16 cellular contexts compared by ENCODE assay signal in genomic region chr6:139037490-139037889, GRCh38. TPM values are rescaled to one million over a fixed set of nuclear protein-coding genes. Genes with fewer than 3 reads are reported as not detected.
DNase-seq lines count a peak whose midpoint lies in the region; TF ChIP-seq lines count a peak whose summit lies in the region.
"Had no signal": no experiment of that assay in that cellular context is flagged by ENCODE, and none has a peak within 500 bp of the region (broad histone marks: within the 10 kb centered on the region; RNA-seq: fewer than 3 reads in every experiment).

No MANE protein-coding gene starts in this region.

- H3K4me1 Mint-ChIP-seq in activated CD4-positive, alpha-beta T cell treated with anti-CD3 and anti-CD28 coated beads, Interleukin-2, amount 10 ng/mL, durations not matched to agents 24 days and 14 days, result peaks cover 19% of the 10 kb centered on the region
- peaks cover 28% of the 10 kb centered on the region for H3K4me1 Mint-ChIP-seq in activated CD4-positive, alpha-beta T cell treated with anti-CD3 and anti-CD28 coated beads, Interleukin-2, amount 10 ng/mL, durations not matched to agents 7 days and 5 days

- no peaks in the 10 kb centered on the region for H3K27me3 Mint-ChIP-seq in activated CD4-positive, alpha-beta T cell treated with anti-CD3 and anti-CD28 coated beads, Interleukin-2, amount 10 ng/mL, durations not matched to agents 24 days and 14 days
- H3K27me3 Mint-ChIP-seq in activated CD4-positive, alpha-beta T cell treated with anti-CD3 and anti-CD28 coated beads, Interleukin-2, amount 10 ng/mL, durations not matched to agents 7 days and 5 days, result no peaks in the 10 kb centered on the region

- peak overlapping the region; percentile 4 for H3K4me3 Mint-ChIP-seq in activated CD4-positive, alpha-beta T cell treated with anti-CD3 and anti-CD28 coated beads, Interleukin-2, amount 10 ng/mL, durations not matched to agents 24 days and 14 days
- no peak overlapping the region for H3K4me3 Mint-ChIP-seq in activated CD4-positive, alpha-beta T cell treated with anti-CD3 and anti-CD28 coated beads, Interleukin-2, amount 10 ng/mL, durations not matched to agents 7 days and 5 days
- H3K4me3 Mint-ChIP-seq: nephron progenitor cell had no signal

- intact Hi-C loops in activated CD4-positive, alpha-beta T cell treated with anti-CD3 and anti-CD28 coated beads, Interleukin-2, amount 10 ng/mL, durations not matched to agents 24 days and 14 days (cut with micrococcal nuclease), result no loop called here
- intact Hi-C loops in spleen (cut with DNase I; ENCODE audit: low total_unique reads), result no loop called here

- H3K9me3 Mint-ChIP-seq in activated CD4-positive, alpha-beta T cell treated with anti-CD3 and anti-CD28 coated beads, Interleukin-2, amount 10 ng/mL, durations not matched to agents 24 days and 14 days, result peaks cover 3% of the 10 kb centered on the region
- no peaks in the 10 kb centered on the region for H3K9me3 Mint-ChIP-seq in activated CD4-positive, alpha-beta T cell treated with anti-CD3 and anti-CD28 coated beads, Interleukin-2, amount 10 ng/mL, durations not matched to agents 7 days and 5 days
- H3K9me3 Mint-ChIP-seq: nephron progenitor cell had no signal

- no peak for TF ChIP-seq POLR2A in spleen (IDR thresholded peaks at IDR 0.05)

- peaks cover 0 to 26% (median 9%) of the 10 kb centered on the region in 6 donors for H3K4me1 ChIP-seq in spleen
- H3K4me1 ChIP-seq: sigmoid colon had no signal

- peaks cover 2 to 96% (median 40%) of the 10 kb centered on the region in 6 donors for H3K36me3 ChIP-seq in spleen

- POLR2A ChIA-PET in activated CD4-positive, alpha-beta T cell treated with anti-CD3 and anti-CD28 coated beads, Interleukin-2, amount 10 ng/mL, durations not matched to agents 7 days and 5 days (lab: Charles Lee), result no interaction called here

- H3K4me3 ChIP-seq in spleen, result no peak overlapping the region
- H3K4me3 ChIP-seq: sigmoid colon had no signal

- no peaks in the 10 kb centered on the region for H3K9me3 ChIP-seq in spleen
- H3K9me3 ChIP-seq: sigmoid colon had no signal

- no peak overlapping the region for H3K27ac ChIP-seq in spleen
- H3K27ac ChIP-seq: sigmoid colon had no signal

- H3K27me3 ChIP-seq in spleen (replicated peaks in 1 of 7), result no peaks in the 10 kb centered on the region
- H3K27me3 ChIP-seq: sigmoid colon had no signal

- no peak for DNase-seq in activated CD4-positive, alpha-beta T cell treated with anti-CD3 and anti-CD28 coated beads, Interleukin-2, amount 10 ng/mL, durations not matched to agents 24 days and 14 days
- DNase-seq in activated CD4-positive, alpha-beta T cell treated with anti-CD3 and anti-CD28 coated beads, Interleukin-2, amount 10 ng/mL, durations not matched to agents 7 days and 5 days, result no peak
- DNase-seq in LHCN-M2 (ENCODE audit: low read depth), result peak; percentile 56
- DNase-seq in dermis microvascular lymphatic vessel endothelial cell (ENCODE audit: low read depth in 2 of 2), result peak; percentile 86 to 91
- peak; percentile 18 for DNase-seq in renal cortical epithelial cell (ENCODE audit: low read depth)
- DNase-seq in SIG-M5 treated with dmso at 0.1 percent for 504 hours (lab: John Stamatoyannopoulos, UW; ENCODE audit: unreplicated experiment), result no peak
- DNase-seq in SHP77 treated with DMSO at 0.1 percent for 48 hours (lab: John Stamatoyannopoulos, UW), result no peak
- DNase-seq in spleen, result no peak
- DNase-seq: 8988T; activated CD8-positive, alpha-beta memory T cell treated with anti-CD3 and anti-CD28 coated beads, Interleukin-2, amount 50 U/mL, for 48 hours; amygdala; Calu3; effector CD8-positive, alpha-beta T cell; NCI-H1048; nephron progenitor cell; sigmoid colon had no signal

- no peak for TF ChIP-seq CTCF in spleen (IDR thresholded peaks at IDR 0.05 in 8 of 11, conservative IDR thresholded peaks at IDR 0.05 in 3 of 11)

- CTCF ChIA-PET in activated CD4-positive, alpha-beta T cell treated with anti-CD3 and anti-CD28 coated beads, Interleukin-2, amount 10 ng/mL, durations not matched to agents 7 days and 5 days (lab: Charles Lee), result interaction anchor here (0.8 to 1.4 kb wide), 2 partner anchors 8 to 11 kb away, joined by 3 to 4 read pairs; no protein-coding TSS in a partner anchor

- 90 to 95% (median 91%) methylated on average over 5 of the region's 5 CpGs for WGBS in spleen, 5 donors

- H3K27ac Mint-ChIP-seq in activated CD4-positive, alpha-beta T cell treated with anti-CD3 and anti-CD28 coated beads, Interleukin-2, amount 10 ng/mL, durations not matched to agents 24 days and 14 days, result peak overlapping the region; percentile 49
- H3K27ac Mint-ChIP-seq in activated CD4-positive, alpha-beta T cell treated with anti-CD3 and anti-CD28 coated beads, Interleukin-2, amount 10 ng/mL, durations not matched to agents 7 days and 5 days, result no peak overlapping the region
- H3K27ac Mint-ChIP-seq: nephron progenitor cell had no signal

- peaks cover 65% of the 10 kb centered on the region for H3K36me3 Mint-ChIP-seq in activated CD4-positive, alpha-beta T cell treated with anti-CD3 and anti-CD28 coated beads, Interleukin-2, amount 10 ng/mL, durations not matched to agents 24 days and 14 days (ENCODE audit: low read depth)
- H3K36me3 Mint-ChIP-seq in activated CD4-positive, alpha-beta T cell treated with anti-CD3 and anti-CD28 coated beads, Interleukin-2, amount 10 ng/mL, durations not matched to agents 7 days and 5 days (ENCODE audit: low read depth), result peaks cover 77% of the 10 kb centered on the region

RNA-seq across cellular contexts. Expression of gene ABRACL, which starts 8.9 kb away (rescaled TPM):
- 131 and 134 TPM in 2 replicates for total RNA-seq in activated CD4-positive, alpha-beta T cell treated with anti-CD3 and anti-CD28 coated beads, Interleukin-2, amount 10 ng/mL, durations not matched to agents 24 days and 14 days
- total RNA-seq in activated CD4-positive, alpha-beta T cell treated with anti-CD3 and anti-CD28 coated beads, Interleukin-2, amount 10 ng/mL, durations not matched to agents 7 days and 5 days, result 100 to 1,000 TPM; 132 to 174 TPM
- 34.8 and 51.5 TPM in 2 replicates for total RNA-seq in LHCN-M2 (2014; rRNA removed)
- polyA plus RNA-seq in LHCN-M2 (2012), result 62.4 TPM
- 9.9 and 25.0 TPM in 2 replicates for total RNA-seq in dermis microvascular lymphatic vessel endothelial cell
- 44.7 and 148 TPM in 2 replicates for total RNA-seq in renal cortical epithelial cell
- total RNA-seq in spleen, result 10 to 100 TPM; 56.5 to 89.4 (median 69.3) TPM
- 100 to 1,000 TPM in 2 of 3 donors, 10 to 100 TPM in 1; 76.4 to 183 (median 148) TPM for polyA plus RNA-seq in spleen

RNA-seq across cellular contexts. Expression of gene REPS1, which starts 49.4 kb away (rescaled TPM):
- 65.8 and 70.1 TPM in 2 replicates for total RNA-seq in activated CD4-positive, alpha-beta T cell treated with anti-CD3 and anti-CD28 coated beads, Interleukin-2, amount 10 ng/mL, durations not matched to agents 24 days and 14 days
- 10 to 100 TPM; 44.5 to 58.1 TPM for total RNA-seq in activated CD4-positive, alpha-beta T cell treated with anti-CD3 and anti-CD28 coated beads, Interleukin-2, amount 10 ng/mL, durations not matched to agents 7 days and 5 days
- 37.0 and 46.1 TPM in 2 replicates for total RNA-seq in LHCN-M2 (2014; rRNA removed)
- 18.4 TPM for polyA plus RNA-seq in LHCN-M2 (2012)
- 18.6 and 23.4 TPM in 2 replicates for total RNA-seq in dermis microvascular lymphatic vessel endothelial cell
- total RNA-seq in renal cortical epithelial cell, result 21.0 and 29.3 TPM in 2 replicates
- 10 to 100 TPM; 41.2 to 75.7 (median 61.6) TPM for total RNA-seq in spleen
- 10 to 100 TPM; 17.2 to 31.5 (median 26.5) TPM for polyA plus RNA-seq in spleen

Comparison
In these comparisons a context has a peak if more than half of its experiments do, and no peak if none do; other contexts are left out.
1. DNase-seq: peak in LHCN-M2 (single experiment), dermis microvascular lymphatic vessel endothelial cell (2 of 2) and renal cortical epithelial cell (single experiment); none in activated CD4-positive, alpha-beta T cell treated with anti-CD3 and anti-CD28 coated beads, Interleukin-2, amount 10 ng/mL, durations not matched to agents 24 days and 14 days (single experiment), activated CD4-positive, alpha-beta T cell treated with anti-CD3 and anti-CD28 coated beads, Interleukin-2, amount 10 ng/mL, durations not matched to agents 7 days and 5 days (single experiment), SIG-M5 treated with dmso at 0.1 percent for 504 hours (single experiment), SHP77 treated with DMSO at 0.1 percent for 48 hours (single experiment) and spleen (single experiment).